In the genomic region with DNA sequence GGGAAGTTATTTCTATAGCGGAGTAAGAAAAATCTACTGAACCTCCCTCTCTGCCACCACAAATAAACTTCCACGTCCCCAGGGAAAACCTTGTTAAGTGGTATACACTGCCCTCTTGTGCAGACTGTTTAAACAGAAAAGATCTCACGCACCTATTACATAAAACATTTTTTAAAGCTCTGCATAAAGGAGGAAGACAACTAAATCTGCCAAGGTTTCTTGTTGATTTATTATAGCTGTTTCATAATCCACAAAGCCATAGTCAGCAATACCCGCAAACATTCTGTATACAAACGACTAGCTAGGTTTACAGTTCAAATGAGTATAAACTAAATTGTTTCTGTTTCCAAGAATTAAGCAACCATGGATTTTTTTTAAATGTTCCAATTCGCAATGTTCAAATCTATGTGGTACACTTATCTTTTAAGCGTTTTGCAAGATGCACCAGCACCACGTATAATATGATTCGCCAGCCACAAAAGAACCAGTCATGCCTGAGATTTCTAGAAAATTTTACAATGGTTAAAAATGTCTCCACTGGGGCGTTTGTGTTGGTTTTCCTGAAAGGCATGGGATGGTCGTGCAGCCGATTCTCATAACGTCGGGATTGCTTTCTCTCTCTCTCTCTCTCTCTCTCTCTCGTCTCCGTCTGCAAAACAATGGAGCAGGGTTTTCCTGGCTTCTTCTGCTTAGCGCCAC, we compare ENCODE assay signal across 10 cellular contexts.
DNase-seq lines count a peak whose midpoint lies in the region; ATAC-seq and TF ChIP-seq lines count a peak whose summit lies in the region.
"Had no signal": no experiment of that assay in that cellular context is flagged by ENCODE, and none has a peak within 500 bp of the region (broad histone marks: within the 10 kb centered on the region; RNA-seq: fewer than 3 reads in every experiment).

No MANE protein-coding gene starts in this region.

- H3K9me3 Mint-ChIP-seq in activated naive CD4-positive, alpha-beta T cell treated with anti-CD3 and anti-CD28 coated beads for 36 hours: no peaks in the 10 kb centered on the region

- intact Hi-C loops in PC-3 (cut with micrococcal nuclease): no loop called here
- intact Hi-C loops in activated naive CD4-positive, alpha-beta T cell treated with anti-CD3 and anti-CD28 coated beads for 36 hours (cut with micrococcal nuclease): no loop called here

- H3K4me1 ChIP-seq in PC-3 (ENCODE audit: insufficient read depth, low read length): no peaks in the 10 kb centered on the region
- peaks cover 0 to 3% (median 0%) of the 10 kb centered on the region in 3 donors for H3K4me1 ChIP-seq in skeletal muscle tissue (ENCODE audit: control insufficient read depth in 3 of 3, insufficient read depth in 3 of 3, low read length in 3 of 3)

- ATAC-seq in PC-3: peak; percentile 54
- ATAC-seq in GM18861 (IDR thresholded peaks at IDR 0.05; ENCODE audit: unreplicated experiment): no peak
- ATAC-seq in GM19467 (IDR thresholded peaks at IDR 0.05; ENCODE audit: unreplicated experiment): no peak
- ATAC-seq in HG03135 (IDR thresholded peaks at IDR 0.05; ENCODE audit: unreplicated experiment): no peak

- no peaks in the 10 kb centered on the region for H3K36me3 Mint-ChIP-seq in activated naive CD4-positive, alpha-beta T cell treated with anti-CD3 and anti-CD28 coated beads for 36 hours (ENCODE audit: low read depth)
- H3K36me3 Mint-ChIP-seq: memory B cell had no signal

- no peak overlapping the region for H3K27ac ChIP-seq in PC-3 (ENCODE audit: low read length)
- H3K27ac ChIP-seq in skeletal muscle tissue (ENCODE audit: low read depth, low read length): no peak overlapping the region
- H3K27ac ChIP-seq: KMS-11 had no signal

- CTCF ChIA-PET in HEK293T (lab: Yijun Ruan, JAX): no interaction called here
- CTCF ChIA-PET in PC-3 (lab: Charles Lee): interaction anchor here (0.5 to 1.0 kb wide), 3 partner anchors 37 to 673 kb away, joined by 3 to 7 read pairs (median 3); no protein-coding TSS in a partner anchor
- CTCF ChIA-PET in activated naive CD4-positive, alpha-beta T cell treated with anti-CD3 and anti-CD28 coated beads for 36 hours (lab: Charles Lee): no interaction called here

- H3K36me3 ChIP-seq in PC-3 (ENCODE audit: low read depth, low read length) (no peaks in the 10 kb centered on the region), skeletal muscle tissue (ENCODE audit: control insufficient read depth in 3 of 3, insufficient read depth in 3 of 3, low read length in 3 of 3) (no peaks in the 10 kb centered on the region)

- H3K4me3 ChIP-seq in PC-3 (ENCODE audit: low read length): peak overlapping the region; percentile 46
- H3K4me3 ChIP-seq in fibroblast of pulmonary artery (replicated peaks; ENCODE audit: low read depth, low read length): peak overlapping the region; percentile 34
- peak overlapping the region in 2 of 3 donors; percentile 22 to 38 for H3K4me3 ChIP-seq in skeletal muscle tissue (ENCODE audit: low read length in 3 of 3)

- H3K4me1 Mint-ChIP-seq in activated naive CD4-positive, alpha-beta T cell treated with anti-CD3 and anti-CD28 coated beads for 36 hours (ENCODE audit: low read depth): no peaks in the 10 kb centered on the region
- H3K4me1 Mint-ChIP-seq: memory B cell had no signal

- no peaks in the 10 kb centered on the region for H3K9me3 ChIP-seq in PC-3 (ENCODE audit: low read length)
- no peaks in the 10 kb centered on the region for H3K9me3 ChIP-seq in skeletal muscle tissue (ENCODE audit: control insufficient read depth in 3 of 3, low read length in 3 of 3)

- peak; percentile 46; the same call in 1 of the 2 replicates for TF ChIP-seq CTCF in PC-3 (conservative IDR thresholded peaks at IDR 0.05; ENCODE audit: low read depth, low read length)
- peak; percentile 38 for TF ChIP-seq CTCF in fibroblast of pulmonary artery (IDR thresholded peaks at IDR 0.05; ENCODE audit: low read length, missing control alignments)

- H3K4me2 ChIP-seq in PC-3 (ENCODE audit: low read length): peak overlapping the region; percentile 70
- H3K4me2 ChIP-seq: KMS-11 had no signal

- POLR2A ChIA-PET in HEK293T (lab: Yijun Ruan, JAX): interaction anchor here (0.6 kb wide), 1 partner anchor 36 kb away, joined by 3 read pairs; no protein-coding TSS in a partner anchor
- POLR2A ChIA-PET in PC-3 (lab: Charles Lee; ENCODE audit: unreplicated experiment): no interaction called here

- DNase-seq in HEK293T (ENCODE audit: extremely low spot score) (peak; percentile 26), PC-3 (peak; percentile 48), fibroblast of pulmonary artery (ENCODE audit: low read depth) (peak; percentile 77)
- DNase-seq in activated naive CD4-positive, alpha-beta T cell treated with anti-CD3 and anti-CD28 coated beads for 36 hours: no peak

- H3K27me3 ChIP-seq in PC-3 (ENCODE audit: low read length) (peaks cover 13% of the 10 kb centered on the region), skeletal muscle tissue (ENCODE audit: control insufficient read depth in 3 of 3, insufficient read depth in 3 of 3, low read length in 3 of 3) (no peaks in the 10 kb centered on the region)

- H3K9ac ChIP-seq in PC-3 (ENCODE audit: low read length): no peak overlapping the region
- no peak overlapping the region for H3K9ac ChIP-seq in skeletal muscle tissue (ENCODE audit: low read depth in 1 of 3, low read length in 3 of 3)
- H3K9ac ChIP-seq: KMS-11 had no signal

- no TSS peak for BruUV-seq in PC-3 (replicated peaks; lab: Mats Ljungman, UMichigan)

- no peaks in the 10 kb centered on the region for H3F3A ChIP-seq in PC-3 (ENCODE audit: low read length, unreplicated experiment)

- H4K20me1 ChIP-seq in PC-3 (ENCODE audit: low read length): no peaks in the 10 kb centered on the region

- peak overlapping the region; percentile 39; the same call in 1 of the 2 replicates for H2AFZ ChIP-seq in PC-3 (ENCODE audit: low read length)

- no peaks in the 10 kb centered on the region for H3K79me2 ChIP-seq in PC-3 (ENCODE audit: low read length)

- H3K4me3 Mint-ChIP-seq in activated naive CD4-positive, alpha-beta T cell treated with anti-CD3 and anti-CD28 coated beads for 36 hours: no peak overlapping the region
- H3K4me3 Mint-ChIP-seq: memory B cell had no signal

- H3K27me3 Mint-ChIP-seq in activated naive CD4-positive, alpha-beta T cell treated with anti-CD3 and anti-CD28 coated beads for 36 hours (ENCODE audit: low read depth): peaks cover 15% of the 10 kb centered on the region

- no peaks in the 10 kb centered on the region for H3K9me2 ChIP-seq in PC-3 (replicated peaks; ENCODE audit: low read length)

- H3K27ac Mint-ChIP-seq in activated naive CD4-positive, alpha-beta T cell treated with anti-CD3 and anti-CD28 coated beads for 36 hours: no peak overlapping the region
- H3K27ac Mint-ChIP-seq: memory B cell had no signal

TF ChIP-seq in HEK293T, 16 proteins besides CTCF, POLR2A, EP300 and RAD21:
- TF ChIP-seq SUZ12 (IDR thresholded peaks at IDR 0.05) (no peak), SP1 (IDR thresholded peaks at IDR 0.05) (no peak), HDGF (IDR thresholded peaks at IDR 0.05; ENCODE audit: borderline replicate concordance) (no peak), NFRKB (IDR thresholded peaks at IDR 0.05) (no peak), L3MBTL2 (conservative IDR thresholded peaks at IDR 0.05) (no peak), BHLHE40 (IDR thresholded peaks at IDR 0.05; ENCODE audit: borderline replicate concordance) (no peak)
